ENCODE assay signal across 8 cellular contexts in the genomic region with DNA sequence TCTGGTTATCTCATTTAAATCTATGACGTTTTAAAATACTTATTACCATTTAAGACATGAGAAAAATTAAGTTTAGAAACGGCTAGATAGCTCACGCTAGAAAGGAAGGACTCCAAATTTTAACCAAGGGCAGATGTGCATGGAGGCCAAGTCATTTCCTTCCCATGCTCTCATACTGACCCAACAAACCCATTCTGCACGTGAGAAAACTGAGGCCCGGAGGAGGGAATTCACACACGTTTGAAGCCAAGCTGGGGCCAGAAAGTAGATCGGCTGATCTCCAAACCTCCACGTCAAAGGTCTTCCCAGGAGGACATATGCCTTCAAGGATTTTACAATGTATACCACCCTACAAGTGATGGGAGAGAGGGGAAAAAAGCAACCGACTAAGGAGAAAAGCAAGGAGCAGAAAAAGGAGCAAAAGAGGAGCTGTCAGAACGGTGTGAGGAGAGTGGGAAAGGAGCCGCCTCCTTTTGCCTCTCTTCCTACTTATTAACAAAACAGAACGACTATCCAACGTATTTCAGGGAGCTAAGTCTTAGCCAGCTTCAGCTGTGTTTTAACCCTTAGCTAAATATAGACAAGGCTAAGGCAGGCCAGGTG. TPM values are rescaled to one million over a fixed set of nuclear protein-coding genes. Genes with fewer than 3 reads are reported as not detected.
DNase-seq lines count a peak whose midpoint lies in the region; ATAC-seq, FAIRE-seq and TF ChIP-seq lines count a peak whose summit lies in the region.

No MANE protein-coding gene starts in this region.

- BruUV-seq in Panc1 (replicated peaks; lab: Mats Ljungman, UMichigan): TSS peak; percentile 97

- peak; percentile 13 for DNase-seq in GM06990 (ENCODE audit: extremely low read depth, insufficient read length)
- peak; percentile 30 for DNase-seq in Panc1 (ENCODE audit: low read depth, low spot score)
- no peak for DNase-seq in RCC 7860 (ENCODE audit: low spot score)
- no peak for DNase-seq in NCI-H748 treated with DMSO at 0.1 percent for 48 hours (lab: John Stamatoyannopoulos, UW)
- DNase-seq in GOT3 (lab: John Stamatoyannopoulos, UW): no peak

- TF ChIP-seq CTCF in GM06990 (IDR thresholded peaks at IDR 0.05; ENCODE audit: insufficient read depth, low read length, poor library complexity, severe bottlenecking) (no peak), Panc1 (IDR thresholded peaks at IDR 0.05) (no peak), neutrophil (IDR thresholded peaks at IDR 0.05) (no peak)

- H3K9me3 ChIP-seq in Panc1 (ENCODE audit: control insufficient read depth, insufficient read depth, low read depth, low read length): no peaks in the 10 kb centered on the region
- H3K9me3 ChIP-seq in neutrophil: no peaks in the 10 kb centered on the region

- intact Hi-C loops in Panc1 (cut with micrococcal nuclease; ENCODE audit: unreplicated experiment): no loop called here

- FAIRE-seq in RCC 7860 (lab: Jason Lieb, UNC): no peak

- H3K27me3 ChIP-seq in GM06990 (replicated peaks; ENCODE audit: control insufficient read depth, insufficient read depth, low read length) (no peaks in the 10 kb centered on the region), Panc1 (ENCODE audit: control insufficient read depth, insufficient read depth, low read length) (no peaks in the 10 kb centered on the region), neutrophil (no peaks in the 10 kb centered on the region)

- H3K36me3 ChIP-seq in GM06990 (ENCODE audit: control insufficient read depth, insufficient read depth, low read length): peaks cover 4% of the 10 kb centered on the region
- H3K36me3 ChIP-seq in Panc1 (ENCODE audit: control insufficient read depth, insufficient read depth, low read length): peaks cover 15% of the 10 kb centered on the region
- H3K36me3 ChIP-seq in neutrophil: peaks cover 20% of the 10 kb centered on the region

- ATAC-seq in Panc1 (no peak), esophagus mucosa (peak; percentile 48), HG02970 (IDR thresholded peaks at IDR 0.05; ENCODE audit: low FRiP score, unreplicated experiment) (no peak)

- CTCF ChIA-PET in Panc1 (lab: Charles Lee): interaction anchor here (0.8 kb wide), 1 partner anchor 28 kb away, joined by 10 read pairs; no protein-coding TSS in a partner anchor

- H3K4me3 ChIP-seq in GM06990 (replicated peaks; ENCODE audit: low read depth, low read length) (peak overlapping the region; percentile 80), Panc1 (ENCODE audit: low read depth in 2 of 2, low read length in 2 of 2) (peak overlapping the region; percentile 61 to 66), neutrophil (ENCODE audit: low read depth in 1 of 2, low read length in 1 of 2) (peak overlapping the region; percentile 84 to 86)

- peaks cover 8% of the 10 kb centered on the region for H3K4me1 ChIP-seq in Panc1 (ENCODE audit: control insufficient read depth, insufficient read depth, low read length)
- peaks cover 22 to 27% of the 10 kb centered on the region in 2 experiments for H3K4me1 ChIP-seq in neutrophil (ENCODE audit: control insufficient read depth in 1 of 2, insufficient read depth in 1 of 2, low read depth in 1 of 2, low read length in 1 of 2)

- POLR2A ChIA-PET in Panc1 (lab: Charles Lee): interaction anchor here (0.5 to 0.7 kb wide), 3 partner anchors 23 to 284 kb away, joined by 3 to 11 read pairs (median 7); no protein-coding TSS in a partner anchor

- H3K27ac ChIP-seq in Panc1 (ENCODE audit: low read length) (peak overlapping the region; percentile 93), neutrophil (peak overlapping the region; percentile 98)

- in situ Hi-C loops in Panc1 (cut with HindIII; ENCODE audit: low pct_unique_long_range_greater_than_20kb, low sequenced_read_pairs): no loop called here

RNA-seq across cellular contexts. Expression of gene SIRT1, which starts 0.6 kb away (rescaled TPM):
- total RNA-seq in Panc1 (2021; ENCODE audit: unreplicated experiment): 45.0 TPM
- polyA plus RNA-seq in Panc1 (2012; ENCODE audit: insufficient read length): 22.0 TPM
- total RNA-seq in esophagus mucosa: 10.2 TPM

RNA-seq across cellular contexts. Expression of gene DNAJC12, which starts 45.8 kb away (rescaled TPM):
- total RNA-seq in Panc1 (2021; ENCODE audit: unreplicated experiment) (0.44 TPM), esophagus mucosa (0.16 TPM)
- 0.39 TPM for polyA plus RNA-seq in Panc1 (2012; ENCODE audit: insufficient read length)

Comparison
In these comparisons a context has a peak if more than half of its experiments do, and no peak if none do; other contexts are left out.
1. DNase-seq: peak in GM06990 (single experiment) and Panc1 (single experiment); none in RCC 7860 (single experiment), NCI-H748 treated with DMSO at 0.1 percent for 48 hours (single experiment) and GOT3 (single experiment).
2. Peak in every context shown above with its lines, with median percentiles within 50 percentile points of each other: H3K4me3 ChIP-seq.